In genomic region chr1:121187914-121188313, GRCh38 we compare ENCODE assay signal across 8 cellular contexts. TPM values are rescaled to one million over a fixed set of nuclear protein-coding genes. Genes with fewer than 3 reads are reported as not detected.
DNase-seq lines count a peak whose midpoint lies in the region; ATAC-seq, FAIRE-seq and TF ChIP-seq lines count a peak whose summit lies in the region.
"Not testable (repeated sequence)": the region's sequence is repeated elsewhere in the genome, so short reads cannot be mapped to it uniquely, and the experiment has no call there.

No MANE protein-coding gene starts in this region.

- not testable (repeated sequence) for H3K27ac Mint-ChIP-seq in activated CD8-positive, alpha-beta T cell treated with anti-CD3 and anti-CD28 coated beads, Interleukin-2, amount 10 ng/mL, durations not matched to agents 7 days and 5 days; nephron progenitor cell; stimulated activated effector memory CD8-positive, alpha-beta T cell treated with anti-CD3 and anti-CD28 coated beads, Interleukin-12 subunit alpha, Interleukin-12 subunit beta, amount 100 ng/mL, for 72 hours

- SMC1A ChIA-PET in GM12878 (lab: Charles Lee; ENCODE audit: uncharacterized antibody, unreplicated experiment): not testable (repeated sequence)

- intact Hi-C loops in OCI-LY7 (cut with micrococcal nuclease; ENCODE audit: unreplicated experiment); GM12878 (cut with micrococcal nuclease; ENCODE audit: unreplicated experiment): not testable (repeated sequence)

- not testable (repeated sequence) for H3K9ac ChIP-seq in GM12878 (ENCODE audit: control insufficient read depth, insufficient read depth, low read length)

- RAD21 ChIA-PET in GM12878 (lab: Charles Lee; ENCODE audit: unreplicated experiment): not testable (repeated sequence)

- TF ChIP-seq RAD21 in GM12878 (IDR thresholded peaks at IDR 0.05; ENCODE audit: insufficient read depth, low read depth, low read length): not testable (repeated sequence)

- not testable (repeated sequence) for H3K9me3 ChIP-seq in OCI-LY7 (ENCODE audit: low read length); GM12878 (replicated peaks; ENCODE audit: control insufficient read depth, insufficient read depth, low read length)

- H3K4me3 Mint-ChIP-seq in activated CD8-positive, alpha-beta T cell treated with anti-CD3 and anti-CD28 coated beads, Interleukin-2, amount 10 ng/mL, durations not matched to agents 7 days and 5 days: peak overlapping the region; percentile 22
- peak overlapping the region; percentile 75 for H3K4me3 Mint-ChIP-seq in nephron progenitor cell
- peak overlapping the region; percentile 32 for H3K4me3 Mint-ChIP-seq in stimulated activated effector memory CD8-positive, alpha-beta T cell treated with anti-CD3 and anti-CD28 coated beads, Interleukin-12 subunit alpha, Interleukin-12 subunit beta, amount 100 ng/mL, for 72 hours

- in situ Hi-C loops in GM12878 (cut with MboI): not testable (repeated sequence)

- not testable (repeated sequence) for H3K79me2 ChIP-seq in OCI-LY7 (ENCODE audit: insufficient read depth, low read depth, low read length); GM12878 (ENCODE audit: control insufficient read depth, insufficient read depth, low read length)

- H3K4me3 ChIP-seq in AG09309 (ENCODE audit: control insufficient read depth, low read depth, low read length) (peak overlapping the region; percentile 15), H7 (ENCODE audit: insufficient read depth, low read depth, low read length) (peak overlapping the region; percentile 20; the same call in 1 of the 2 replicates), OCI-LY7 (ENCODE audit: low read depth, low read length, poor library complexity, severe bottlenecking) (peak overlapping the region; percentile 12), fibroblast of pulmonary artery (replicated peaks; ENCODE audit: low read depth, low read length) (peak overlapping the region; percentile 43)
- H3K4me3 ChIP-seq in GM12878: not testable (repeated sequence)

- H3K9me2 ChIP-seq in OCI-LY7 (ENCODE audit: insufficient read depth, low read length): not testable (repeated sequence)

- not testable (repeated sequence) for H4K20me1 ChIP-seq in OCI-LY7 (ENCODE audit: insufficient read depth, low read length); GM12878 (ENCODE audit: control insufficient read depth, insufficient read depth)

- not testable (repeated sequence) for H3K9me3 Mint-ChIP-seq in activated CD8-positive, alpha-beta T cell treated with anti-CD3 and anti-CD28 coated beads, Interleukin-2, amount 10 ng/mL, durations not matched to agents 7 days and 5 days (ENCODE audit: insufficient read depth); nephron progenitor cell; stimulated activated effector memory CD8-positive, alpha-beta T cell treated with anti-CD3 and anti-CD28 coated beads, Interleukin-12 subunit alpha, Interleukin-12 subunit beta, amount 100 ng/mL, for 72 hours

- not testable (repeated sequence) for TF ChIP-seq CTCF in AG09309 (IDR thresholded peaks at IDR 0.05; ENCODE audit: control insufficient read depth, insufficient read depth, low read depth, low read length, missing control alignments); OCI-LY7 (conservative IDR thresholded peaks at IDR 0.05; ENCODE audit: low read length); GM12878 (IDR thresholded peaks at IDR 0.05 in 2 of 3, conservative IDR thresholded peaks at IDR 0.05 in 1 of 3; ENCODE audit: control insufficient read depth in 2 of 3, extremely low read depth in 1 of 3, insufficient read depth in 1 of 3, low read depth in 3 of 3, low read length in 3 of 3); fibroblast of pulmonary artery (IDR thresholded peaks at IDR 0.05; ENCODE audit: low read length, missing control alignments); nephron progenitor cell (IDR thresholded peaks at IDR 0.05)

- not testable (repeated sequence) for H3K4me1 ChIP-seq in OCI-LY7 (ENCODE audit: insufficient read depth, low read length, poor library complexity, severe bottlenecking); GM12878 (ENCODE audit: control insufficient read depth, insufficient read depth, low read length)

- DNase-seq in AG09309 (ENCODE audit: low read depth); H7; OCI-LY7 (ENCODE audit: low spot score); activated CD8-positive, alpha-beta T cell treated with anti-CD3 and anti-CD28 coated beads, Interleukin-2, amount 10 ng/mL, durations not matched to agents 7 days and 5 days; GM12878 (ENCODE audit: low read depth, low spot score); fibroblast of pulmonary artery (ENCODE audit: low read depth); nephron progenitor cell; stimulated activated effector memory CD8-positive, alpha-beta T cell treated with anti-CD3 and anti-CD28 coated beads, Interleukin-12 subunit alpha, Interleukin-12 subunit beta, amount 100 ng/mL, for 72 hours (ENCODE audit: low spot score in 2 of 2): not testable (repeated sequence)

- H3K4me2 ChIP-seq in OCI-LY7 (ENCODE audit: low read length): peak overlapping the region; percentile 32; the same call in 1 of the 2 replicates
- H3K4me2 ChIP-seq in GM12878 (ENCODE audit: control insufficient read depth, insufficient read depth): not testable (repeated sequence)

- not testable (repeated sequence) for FAIRE-seq in GM12878 (lab: Jason Lieb, UNC)

- POLR2A ChIA-PET in OCI-LY7 (lab: Charles Lee); activated CD8-positive, alpha-beta T cell treated with anti-CD3 and anti-CD28 coated beads, Interleukin-2, amount 10 ng/mL, durations not matched to agents 7 days and 5 days (lab: Charles Lee); GM12878 (lab: Charles Lee): not testable (repeated sequence)

- CTCF ChIA-PET in OCI-LY7 (lab: Charles Lee; ENCODE audit: unreplicated experiment); activated CD8-positive, alpha-beta T cell treated with anti-CD3 and anti-CD28 coated beads, Interleukin-2, amount 10 ng/mL, durations not matched to agents 7 days and 5 days (lab: Charles Lee); GM12878 (lab: Yijun Ruan, JAX): not testable (repeated sequence)

- TF ChIP-seq POLR2A in GM12878 (IDR thresholded peaks at IDR 0.05; ENCODE audit: low read depth, low read length): not testable (repeated sequence)

- not testable (repeated sequence) for H3K27ac ChIP-seq in OCI-LY7 (ENCODE audit: low read depth, low read length, poor library complexity, severe bottlenecking); GM12878 (ENCODE audit: control insufficient read depth, insufficient read depth)

- not testable (repeated sequence) for H3K36me3 Mint-ChIP-seq in activated CD8-positive, alpha-beta T cell treated with anti-CD3 and anti-CD28 coated beads, Interleukin-2, amount 10 ng/mL, durations not matched to agents 7 days and 5 days (ENCODE audit: low read depth); nephron progenitor cell (ENCODE audit: low read depth); stimulated activated effector memory CD8-positive, alpha-beta T cell treated with anti-CD3 and anti-CD28 coated beads, Interleukin-12 subunit alpha, Interleukin-12 subunit beta, amount 100 ng/mL, for 72 hours

- not testable (repeated sequence) for ATAC-seq in activated CD8-positive, alpha-beta T cell treated with anti-CD3 and anti-CD28 coated beads, Interleukin-2, amount 10 ng/mL, durations not matched to agents 7 days and 5 days; GM12878; stimulated activated effector memory CD8-positive, alpha-beta T cell treated with anti-CD3 and anti-CD28 coated beads, Interleukin-12 subunit alpha, Interleukin-12 subunit beta, amount 100 ng/mL, for 72 hours

- TSS peak; percentile 13 for BruUV-seq in OCI-LY7 (replicated peaks; lab: Mats Ljungman, UMichigan)
- TSS peak; percentile 52 for BruUV-seq in GM12878 (replicated peaks; lab: Mats Ljungman, UMichigan)

- not testable (repeated sequence) for H3K27me3 ChIP-seq in H7 (ENCODE audit: control insufficient read depth, insufficient read depth, low read length); GM12878 (replicated peaks in 1 of 2; ENCODE audit: control insufficient read depth in 2 of 2, insufficient read depth in 2 of 2, low read length in 1 of 2)

- not testable (repeated sequence) for H3K4me1 Mint-ChIP-seq in activated CD8-positive, alpha-beta T cell treated with anti-CD3 and anti-CD28 coated beads, Interleukin-2, amount 10 ng/mL, durations not matched to agents 7 days and 5 days (ENCODE audit: low read depth); nephron progenitor cell; stimulated activated effector memory CD8-positive, alpha-beta T cell treated with anti-CD3 and anti-CD28 coated beads, Interleukin-12 subunit alpha, Interleukin-12 subunit beta, amount 100 ng/mL, for 72 hours

- H3K27me3 Mint-ChIP-seq in activated CD8-positive, alpha-beta T cell treated with anti-CD3 and anti-CD28 coated beads, Interleukin-2, amount 10 ng/mL, durations not matched to agents 7 days and 5 days (ENCODE audit: low read depth); nephron progenitor cell (ENCODE audit: low read depth, poor library complexity): not testable (repeated sequence)

- H3K36me3 ChIP-seq in H7 (replicated peaks; ENCODE audit: control insufficient read depth, insufficient read depth, low read length); OCI-LY7 (ENCODE audit: insufficient read depth, low read length); GM12878 (ENCODE audit: control insufficient read depth in 2 of 2, insufficient read depth in 2 of 2, low read length in 1 of 2): not testable (repeated sequence)

- not testable (repeated sequence) for TF ChIP-seq EP300 in GM12878 (IDR thresholded peaks at IDR 0.05; ENCODE audit: borderline replicate concordance in 1 of 2, control insufficient read depth in 1 of 2, low read depth in 2 of 2, low read length in 2 of 2)

- H2AFZ ChIP-seq in OCI-LY7 (ENCODE audit: low read length); GM12878 (ENCODE audit: control insufficient read depth, low read depth, low read length): not testable (repeated sequence)

- WGBS in GM12878 (ENCODE audit: insufficient coverage, insufficient replicate concordance, low lambda C conversion rate, missing lambda C conversion rate): 94% methylated on average over 5 of the region's 5 CpGs

RNA-seq across cellular contexts. Expression of gene SRGAP2C, which starts 3.1 kb away (rescaled TPM):
- total RNA-seq in H7 (2014; rRNA removed; shearing (Covaris generic)): 36.7 and 44.1 TPM in 2 replicates
- 6.8 and 7.0 TPM in 2 replicates for total RNA-seq in OCI-LY7 (2014; rRNA removed; shearing (Covaris generic))
- total RNA-seq in OCI-LY7 (2022) (30.7 and 41.0 TPM in 2 replicates), GM12878 (2014; rRNA removed) (1.7 and 2.4 TPM in 2 replicates), GM12878 (2014; rRNA removed; fragmentation: Illumina TruSeq; extraction: Trizol) (2.3 TPM in 2 replicates), GM12878 (2021) (6.0 and 7.6 TPM in 2 replicates)
- total RNA-seq in activated CD8-positive, alpha-beta T cell treated with anti-CD3 and anti-CD28 coated beads, Interleukin-2, amount 10 ng/mL, durations not matched to agents 7 days and 5 days: 10 to 100 TPM; 28.9 to 32.2 TPM
- total RNA-seq in GM12878 (2013; cell fraction: nucleolus; rRNA removed): 3.1 and 3.3 TPM in 2 replicates
- 0.73 TPM for polyA plus RNA-seq in GM12878 (2011; ENCODE audit: low read depth)
- polyA plus RNA-seq in GM12878 (2011; rRNA removed) (3.5 and 4.0 TPM in 2 replicates), GM12878 (2014; fragmentation: Illumina TruSeq; extraction: Trizol) (1.7 and 2.3 TPM in 2 replicates), GM12878 (2014; fragmentation: Nextera tagmentation; extraction: Ambion mirVana) (1 to 10 TPM in 1 of 2 experiments, under 1 TPM in 1; 0.82 to 1.4 TPM), GM12878 (2014; rRNA removed) (1.0 and 1.2 TPM in 2 replicates), GM12878 (2016; fragmentation: Nextera tagmentation; extraction: Ambion mirVana) (1 to 10 TPM; 2.3 to 2.6 TPM)
- polyA plus RNA-seq in GM12878 (2011; cell fraction: cytosol; rRNA removed): 1.5 and 2.7 TPM in 2 replicates
- polyA plus RNA-seq in GM12878 (2011; cell fraction: nucleus; rRNA removed): 2.2 and 2.9 TPM in 2 replicates
- 1.2 and 1.8 TPM in 2 replicates for polyA plus RNA-seq in GM12878 (2012)
- polyA minus RNA-seq in GM12878 (2011; rRNA and poly(A)+ RNA removed): 4.6 and 8.3 TPM in 2 replicates
- 2.4 and 9.0 TPM in 2 replicates for polyA minus RNA-seq in GM12878 (2011; cell fraction: cytosol; rRNA and poly(A)+ RNA removed)
- 3.4 and 4.5 TPM in 2 replicates for polyA minus RNA-seq in GM12878 (2011; cell fraction: nucleus; rRNA and poly(A)+ RNA removed)

RNA-seq across cellular contexts. Expression of gene FAM72B, which starts 3.8 kb away (rescaled TPM):
- total RNA-seq in H7 (2014; rRNA removed; shearing (Covaris generic)): 20.6 and 32.4 TPM in 2 replicates
- total RNA-seq in OCI-LY7 (2014; rRNA removed; shearing (Covaris generic)): 27.0 and 27.4 TPM in 2 replicates
- total RNA-seq in OCI-LY7 (2022) (74.1 and 91.4 TPM in 2 replicates), GM12878 (2014; rRNA removed) (11.1 and 15.3 TPM in 2 replicates), GM12878 (2014; rRNA removed; fragmentation: Illumina TruSeq; extraction: Trizol) (18.7 and 18.8 TPM in 2 replicates), GM12878 (2021) (11.9 and 13.6 TPM in 2 replicates)
- total RNA-seq in activated CD8-positive, alpha-beta T cell treated with anti-CD3 and anti-CD28 coated beads, Interleukin-2, amount 10 ng/mL, durations not matched to agents 7 days and 5 days: 10 to 100 TPM; 28.7 to 30.8 TPM
- 7.6 and 13.5 TPM in 2 replicates for total RNA-seq in GM12878 (2013; cell fraction: nucleolus; rRNA removed)
- 4.1 TPM for polyA plus RNA-seq in GM12878 (2011; ENCODE audit: low read depth)
- polyA plus RNA-seq in GM12878 (2011; rRNA removed) (37.8 and 65.2 TPM in 2 replicates), GM12878 (2014; fragmentation: Illumina TruSeq; extraction: Trizol) (25.9 and 31.3 TPM in 2 replicates), GM12878 (2014; fragmentation: Nextera tagmentation; extraction: Ambion mirVana) (1 to 10 TPM; 7.3 to 9.9 TPM), GM12878 (2014; rRNA removed) (13.0 and 16.1 TPM in 2 replicates), GM12878 (2016; fragmentation: Nextera tagmentation; extraction: Ambion mirVana) (10 to 100 TPM; 22.1 to 25.4 TPM)
- 18.0 and 22.4 TPM in 2 replicates for polyA plus RNA-seq in GM12878 (2011; cell fraction: cytosol; rRNA removed)
- 22.5 and 30.2 TPM in 2 replicates for polyA plus RNA-seq in GM12878 (2011; cell fraction: nucleus; rRNA removed)
- 5.8 and 11.4 TPM in 2 replicates for polyA plus RNA-seq in GM12878 (2012)
- polyA minus RNA-seq in GM12878 (2011; rRNA and poly(A)+ RNA removed): 57.1 and 61.5 TPM in 2 replicates
- polyA minus RNA-seq in GM12878 (2011; cell fraction: cytosol; rRNA and poly(A)+ RNA removed): 14.4 and 19.5 TPM in 2 replicates
- polyA minus RNA-seq in GM12878 (2011; cell fraction: nucleus; rRNA and poly(A)+ RNA removed): 23.9 and 31.6 TPM in 2 replicates

Comparison
In these comparisons a context has a peak if more than half of its experiments do, and no peak if none do; other contexts are left out.
1. H3K4me3 Mint-ChIP-seq: peak in every context shown above with its lines; median percentile 75 in nephron progenitor cell; 32 in stimulated activated effector memory CD8-positive, alpha-beta T cell treated with anti-CD3 and anti-CD28 coated beads, Interleukin-12 subunit alpha, Interleukin-12 subunit beta, amount 100 ng/mL, for 72 hours; 22 in activated CD8-positive, alpha-beta T cell treated with anti-CD3 and anti-CD28 coated beads, Interleukin-2, amount 10 ng/mL, durations not matched to agents 7 days and 5 days.